Comparison of ENCODE assay signal across 32 cellular contexts in the genomic region with DNA sequence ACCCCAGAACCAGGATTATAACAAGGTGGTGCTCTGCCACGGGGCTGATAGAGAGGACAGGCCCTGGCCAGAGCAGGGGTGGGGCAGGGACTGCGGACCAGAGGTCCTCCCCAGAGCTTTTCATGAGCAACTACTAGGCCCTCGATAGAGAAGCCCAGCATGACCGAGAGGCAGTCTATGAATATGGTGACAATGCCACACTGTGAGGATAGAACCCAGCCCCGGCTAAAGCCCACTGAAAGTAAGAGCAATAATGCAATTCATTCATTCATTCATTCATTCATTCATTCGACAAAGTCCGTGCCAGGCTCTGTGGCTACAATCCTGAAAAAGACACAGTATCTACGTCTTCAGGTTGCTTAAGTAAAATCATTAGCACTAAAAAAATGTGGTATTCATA. TPM values are rescaled to one million over a fixed set of nuclear protein-coding genes. Genes with fewer than 3 reads are reported as not detected.
DNase-seq lines count a peak whose midpoint lies in the region; ATAC-seq, FAIRE-seq and TF ChIP-seq lines count a peak whose summit lies in the region.
"Had no signal": no experiment of that assay in that cellular context is flagged by ENCODE, and none has a peak within 500 bp of the region (broad histone marks: within the 10 kb centered on the region; RNA-seq: fewer than 3 reads in every experiment).

No MANE protein-coding gene starts in this region.

- no peak overlapping the region for H3K18ac ChIP-seq in neuronal stem cell (ENCODE audit: low read length)

- H3K4me2 ChIP-seq in OCI-LY3 (ENCODE audit: low read length) (peak overlapping the region; percentile 77), neuronal stem cell (ENCODE audit: insufficient read depth, low read length, poor library complexity, severe bottlenecking) (no peak overlapping the region), Karpas-422 (ENCODE audit: low read depth, low read length, poor library complexity, severe bottlenecking) (no peak overlapping the region)

- H3K9me2 ChIP-seq in Karpas-422 (replicated peaks; ENCODE audit: insufficient read depth, low read length) = no peaks in the 10 kb centered on the region

- DNase-seq in activated T-cell treated with anti-CD3 and anti-CD28 coated beads, Interleukin-2, amount 50 U/mL, for 24 hours = no peak
- DNase-seq in activated T-cell treated with anti-CD3 and anti-CD28 coated beads, Interleukin-2, amount 50 U/mL, for 48 hours = no peak
- peak; percentile 2 for DNase-seq in activated naive CD8-positive, alpha-beta T cell treated with anti-CD3 and anti-CD28 coated beads, Interleukin-2, amount 50 U/mL, for 24 hours
- DNase-seq in neuronal stem cell (ENCODE audit: low spot score) (no peak), Karpas-422 (no peak), pancreas (no peak), T-helper 1 cell (no peak)
- DNase-seq: activated effector memory CD4-positive, alpha-beta T cell treated with Interleukin-2 at 50 U/mL for 16 hours; amniotic stem cell; BE2C; DMS53; foreskin fibroblast; heart left ventricle; kidney; midbrain; natural killer cell; NCI-H1105; NCI-H2029 treated with DMSO at 0.1 percent for 48 hours; NCI-H2227 treated with DMSO at 0.1 percent for 48 hours; NCI-H69; trophoblast cell had no signal

- H3K36me3 Mint-ChIP-seq in activated T-cell treated with anti-CD3 and anti-CD28 coated beads, Interleukin-2, amount 50 U/mL, for 24 hours (ENCODE audit: low read depth) = peaks cover 95% of the 10 kb centered on the region
- H3K36me3 Mint-ChIP-seq in activated naive CD8-positive, alpha-beta T cell treated with anti-CD3 and anti-CD28 coated beads, Interleukin-2, amount 50 U/mL, for 24 hours (ENCODE audit: low read depth) = peaks cover 56% of the 10 kb centered on the region
- H3K36me3 Mint-ChIP-seq: natural killer cell had no signal

- H2BK12ac ChIP-seq in neuronal stem cell (ENCODE audit: low read length) = no peak overlapping the region

- TF ChIP-seq CTCF in OCI-LY3 (IDR thresholded peaks at IDR 0.05; ENCODE audit: low read depth, low read length) (no peak), pancreas (IDR thresholded peaks at IDR 0.05) (no peak)

- H3K79me2 ChIP-seq in OCI-LY3 (ENCODE audit: low read length) = no peaks in the 10 kb centered on the region
- no peaks in the 10 kb centered on the region for H3K79me2 ChIP-seq in Karpas-422 (ENCODE audit: low read length)

- H3K27me3 ChIP-seq in OCI-LY3 (ENCODE audit: low read depth, low read length) (0 out of 2 replicates have a peak, but pooled peaks cover 4% of the 10 kb centered on the region), neuronal stem cell (ENCODE audit: control insufficient read depth in 3 of 3, insufficient read depth in 3 of 3, low read depth in 1 of 3, low read length in 3 of 3) (peaks cover 0 to 9% (median 1%) of the 10 kb centered on the region in 3 experiments), Karpas-422 (ENCODE audit: low read length) (no peaks in the 10 kb centered on the region), pancreas (no peaks in the 10 kb centered on the region)
- H3K27me3 ChIP-seq: BE2C, heart left ventricle had no signal

- peak overlapping the region; percentile 52; the same call in 1 of the 2 replicates for H3K4me3 ChIP-seq in OCI-LY3 (ENCODE audit: low read length)
- no peak overlapping the region for H3K4me3 ChIP-seq in neuronal stem cell (ENCODE audit: low read length in 2 of 2)
- H3K4me3 ChIP-seq in Karpas-422 (ENCODE audit: low read length) = no peak overlapping the region
- no peak overlapping the region for H3K4me3 ChIP-seq in pancreas
- H3K4me3 ChIP-seq: coronary artery, heart left ventricle, skin epidermis had no signal

- no peak for ATAC-seq in activated naive CD8-positive, alpha-beta T cell treated with anti-CD3 and anti-CD28 coated beads, Interleukin-2, amount 50 U/mL, for 24 hours
- no peak for ATAC-seq in pancreas
- ATAC-seq: esophagus mucosa, heart left ventricle, natural killer cell had no signal

- H3K4me1 ChIP-seq in OCI-LY3 (ENCODE audit: low read length) = peaks cover 65% of the 10 kb centered on the region
- H3K4me1 ChIP-seq in neuronal stem cell (ENCODE audit: control insufficient read depth in 2 of 2, insufficient read depth in 1 of 2, low read depth in 1 of 2, low read length in 2 of 2) = peaks cover 3 to 6% of the 10 kb centered on the region in 2 donors
- peaks cover 15% of the 10 kb centered on the region for H3K4me1 ChIP-seq in Karpas-422 (ENCODE audit: low read length)
- no peaks in the 10 kb centered on the region for H3K4me1 ChIP-seq in pancreas
- H3K4me1 ChIP-seq: BE2C had no signal

- H2AK5ac ChIP-seq in neuronal stem cell (ENCODE audit: low read depth, low read length) = peak overlapping the region; percentile 30

- H3K36me3 ChIP-seq in OCI-LY3 (replicated peaks; ENCODE audit: low read depth, low read length) (peaks cover 3% of the 10 kb centered on the region), neuronal stem cell (replicated peaks in 1 of 2; ENCODE audit: control insufficient read depth in 2 of 2, insufficient read depth in 2 of 2, low read length in 2 of 2) (no peaks in the 10 kb centered on the region), Karpas-422 (ENCODE audit: insufficient read depth, low read length) (no peaks in the 10 kb centered on the region), pancreas (no peaks in the 10 kb centered on the region)
- H3K36me3 ChIP-seq: BE2C, heart left ventricle had no signal

- peak overlapping the region; percentile 35 for H3K4me3 Mint-ChIP-seq in activated T-cell treated with anti-CD3 and anti-CD28 coated beads, Interleukin-2, amount 50 U/mL, for 24 hours
- H3K4me3 Mint-ChIP-seq in activated naive CD8-positive, alpha-beta T cell treated with anti-CD3 and anti-CD28 coated beads, Interleukin-2, amount 50 U/mL, for 24 hours = no peak overlapping the region
- H3K4me3 Mint-ChIP-seq: natural killer cell had no signal

- H3K9ac ChIP-seq in OCI-LY3 (ENCODE audit: low read length) = peak overlapping the region; percentile 46; the same call in 1 of the 2 replicates
- no peak overlapping the region for H3K9ac ChIP-seq in neuronal stem cell (ENCODE audit: low read depth, low read length, poor library complexity)
- H3K9ac ChIP-seq in Karpas-422 (ENCODE audit: low read length) = no peak overlapping the region

- peak overlapping the region; percentile 91 for H3K27ac Mint-ChIP-seq in activated T-cell treated with anti-CD3 and anti-CD28 coated beads, Interleukin-2, amount 50 U/mL, for 24 hours
- peak overlapping the region; percentile 17 for H3K27ac Mint-ChIP-seq in activated naive CD8-positive, alpha-beta T cell treated with anti-CD3 and anti-CD28 coated beads, Interleukin-2, amount 50 U/mL, for 24 hours
- H3K27ac Mint-ChIP-seq: natural killer cell had no signal

- H4K8ac ChIP-seq in neuronal stem cell (ENCODE audit: low read depth, low read length) = no peak overlapping the region

- peak overlapping the region; percentile 45; the same call in 1 of the 2 replicates for H3K27ac ChIP-seq in OCI-LY3 (ENCODE audit: low read length)
- H3K27ac ChIP-seq in neuronal stem cell (replicated peaks; ENCODE audit: low read length) = no peak overlapping the region
- no peak overlapping the region for H3K27ac ChIP-seq in Karpas-422 (ENCODE audit: low read length)
- no peak overlapping the region for H3K27ac ChIP-seq in pancreas
- H3K27ac ChIP-seq: coronary artery, heart left ventricle had no signal

- H2BK120ac ChIP-seq in neuronal stem cell (ENCODE audit: low read depth, low read length) = no peak overlapping the region

- no peak overlapping the region for H4K91ac ChIP-seq in neuronal stem cell (ENCODE audit: low read depth, low read length, poor library complexity)

- H2AFZ ChIP-seq in OCI-LY3 (ENCODE audit: low read depth, low read length) = no peak overlapping the region
- no peak overlapping the region for H2AFZ ChIP-seq in neuronal stem cell (ENCODE audit: low read length)
- no peak overlapping the region for H2AFZ ChIP-seq in Karpas-422 (ENCODE audit: low read length)

- no peak overlapping the region for H3K23ac ChIP-seq in neuronal stem cell (ENCODE audit: low read depth, low read length, poor library complexity)

- peaks cover 95% of the 10 kb centered on the region for H3K4me1 Mint-ChIP-seq in activated T-cell treated with anti-CD3 and anti-CD28 coated beads, Interleukin-2, amount 50 U/mL, for 24 hours (ENCODE audit: low read depth)
- peaks cover 97% of the 10 kb centered on the region for H3K4me1 Mint-ChIP-seq in activated naive CD8-positive, alpha-beta T cell treated with anti-CD3 and anti-CD28 coated beads, Interleukin-2, amount 50 U/mL, for 24 hours

- no peak overlapping the region for H3K14ac ChIP-seq in neuronal stem cell (ENCODE audit: low read length)

- H4K20me1 ChIP-seq in OCI-LY3 (ENCODE audit: insufficient read depth, low read length) = no peaks in the 10 kb centered on the region
- no peaks in the 10 kb centered on the region for H4K20me1 ChIP-seq in Karpas-422 (ENCODE audit: insufficient read depth, low read depth, low read length)

- H2BK5ac ChIP-seq in neuronal stem cell (ENCODE audit: low read length) = no peak overlapping the region

- no peak for FAIRE-seq in pancreas (lab: Jason Lieb, UNC)
- FAIRE-seq: G401.6, GM19239, kidney had no signal

- H2BK15ac ChIP-seq in neuronal stem cell (ENCODE audit: low read length) = no peak overlapping the region

- no peaks in the 10 kb centered on the region for H3K9me3 Mint-ChIP-seq in activated T-cell treated with anti-CD3 and anti-CD28 coated beads, Interleukin-2, amount 50 U/mL, for 24 hours
- H3K9me3 Mint-ChIP-seq in activated naive CD8-positive, alpha-beta T cell treated with anti-CD3 and anti-CD28 coated beads, Interleukin-2, amount 50 U/mL, for 24 hours = no peaks in the 10 kb centered on the region
- H3K9me3 Mint-ChIP-seq: natural killer cell had no signal

- H3K9me3 ChIP-seq in OCI-LY3 (ENCODE audit: insufficient read depth, low read length) (no peaks in the 10 kb centered on the region), neuronal stem cell (replicated peaks in 1 of 2; ENCODE audit: control insufficient read depth in 2 of 2, insufficient read depth in 1 of 2, low read depth in 1 of 2, low read length in 2 of 2) (no peaks in the 10 kb centered on the region), Karpas-422 (ENCODE audit: low read length) (no peaks in the 10 kb centered on the region), pancreas (no peaks in the 10 kb centered on the region)
- H3K9me3 ChIP-seq: BE2C, heart left ventricle had no signal

- no peak overlapping the region for H3K4ac ChIP-seq in neuronal stem cell (ENCODE audit: low read length)

- intact Hi-C loops in pancreas (cut with DNase I) = no loop called here

- no CpG with 5 or more reads among the region's 8 CpGs for WGBS in neuronal stem cell (ENCODE audit: extremely low coverage in 2 of 2, insufficient read length in 2 of 2, insufficient replicate concordance in 1 of 2), 2 donors
- 76 to 80% methylated on average over 8 of the region's 8 CpGs for WGBS in pancreas, 2 donors

- no peaks in the 10 kb centered on the region for H3K79me1 ChIP-seq in neuronal stem cell (ENCODE audit: low read depth, low read length)

- no peaks in the 10 kb centered on the region for H3K27me3 Mint-ChIP-seq in activated T-cell treated with anti-CD3 and anti-CD28 coated beads, Interleukin-2, amount 50 U/mL, for 24 hours
- no peaks in the 10 kb centered on the region for H3K27me3 Mint-ChIP-seq in activated naive CD8-positive, alpha-beta T cell treated with anti-CD3 and anti-CD28 coated beads, Interleukin-2, amount 50 U/mL, for 24 hours

RNA-seq across cellular contexts. Expression of a gene that starts 35.6 kb away (rescaled TPM):
- polyA plus RNA-seq in neuronal stem cell (2013, experiment 1 of 2) = not detected
- not detected for polyA plus RNA-seq in neuronal stem cell (2013, experiment 2 of 2)
- total RNA-seq in Karpas-422 (2014; rRNA removed; shearing (Covaris generic); ENCODE audit: low replicate concordance) = not detected in 2 replicates
- total RNA-seq in pancreas = 1 to 10 TPM in 1 of 6 donors, under 1 TPM in 5; 0.08 to 1.1 (median 0.30) TPM
- polyA plus RNA-seq in pancreas = under 1 TPM; 0.23 to 0.31 TPM
- total RNA-seq: A673, H4, HT-29, MCF 10A, osteoblast had no signal
